Comparison of ENCODE assay signal across 14 cellular contexts in genomic region chr11:128470081-128470480, GRCh38.
DNase-seq lines count a peak whose midpoint lies in the region; ATAC-seq, FAIRE-seq and TF ChIP-seq lines count a peak whose summit lies in the region.
"Had no signal": no experiment of that assay in that cellular context is flagged by ENCODE, and none has a peak within 500 bp of the region (broad histone marks: within the 10 kb centered on the region; RNA-seq: fewer than 3 reads in every experiment).

No MANE protein-coding gene starts in this region.

- ATAC-seq in T-cell (replicated peaks in 1 of 4) (peak in 1 of 4 experiments; percentile 60), GM21786 (IDR thresholded peaks at IDR 0.05; ENCODE audit: unreplicated experiment) (no peak)
- ATAC-seq in stimulated activated memory B cell treated with anti-CD40 and anti-IgM and Interleukin-4, amounts not matched to agents 10 μg/mL and 1 μg/mL and 100 μg/mL, for 72 hours: no peak

- H3K4me3 ChIP-seq in astrocyte (ENCODE audit: insufficient read depth, low read depth, low read length) (no peak overlapping the region), ascending aorta (no peak overlapping the region)
- H3K4me3 ChIP-seq: HAP-1, prostate gland, SJSA1 had no signal

- peaks cover 37% of the 10 kb centered on the region for H3K36me3 ChIP-seq in astrocyte (ENCODE audit: insufficient read depth, low read length)
- peaks cover 12 to 14% of the 10 kb centered on the region in 2 donors for H3K36me3 ChIP-seq in ascending aorta
- H3K36me3 ChIP-seq: HAP-1, prostate gland had no signal

- H2AFZ ChIP-seq in astrocyte (ENCODE audit: low read depth, low read length): no peak overlapping the region

- DNase-seq in GM18507 (ENCODE audit: extremely low spot score, insufficient read length, low read depth) (no peak), T-cell (peak in 21 of 34 experiments; percentile 46 to 76 (median 57)), astrocyte (ENCODE audit: low read depth) (no peak), NCI-H2196 treated with DMSO at 0.1 percent for 48 hours (lab: John Stamatoyannopoulos, UW; ENCODE audit: unreplicated experiment) (no peak), ascending aorta (ENCODE audit: low spot score in 2 of 2) (no peak)
- DNase-seq: hypothalamus, NCI-H146, NCI-H82 had no signal

- CTCF ChIA-PET in T-cell (lab: Charles Lee): interaction anchor here in 1 of 2 donors (0.6 to 1.2 kb wide), 3 partner anchors 34 to 226 kb away, joined by 3 to 5 read pairs (median 4); no protein-coding TSS in a partner anchor

- peak overlapping the region; percentile 58 to 99 (median 71) for H3K4me3 Mint-ChIP-seq in T-cell
- H3K4me3 Mint-ChIP-seq in astrocyte (ENCODE audit: unreplicated experiment): no peak overlapping the region
- H3K4me3 Mint-ChIP-seq in stimulated activated memory B cell treated with anti-CD40 and anti-IgM and Interleukin-4, amounts not matched to agents 10 μg/mL and 1 μg/mL and 100 μg/mL, for 72 hours: peak overlapping the region; percentile 50

- H3K27ac ChIP-seq in astrocyte (ENCODE audit: low read depth, low read length): peak overlapping the region; percentile 99
- peak overlapping the region in 1 of 2 donors; percentile 82 for H3K27ac ChIP-seq in ascending aorta
- H3K27ac ChIP-seq: prostate gland had no signal

- peaks cover 45% of the 10 kb centered on the region for H3K4me1 ChIP-seq in astrocyte (ENCODE audit: insufficient read depth, low read length)
- peaks cover 6 to 32% of the 10 kb centered on the region in 2 donors for H3K4me1 ChIP-seq in ascending aorta
- H3K4me1 ChIP-seq: HAP-1, prostate gland had no signal

- FAIRE-seq in GM18507 (lab: Jason Lieb, UNC) (peak; percentile 18), astrocyte (lab: Jason Lieb, UNC) (no peak)
- FAIRE-seq: D721Med had no signal

- H3K4me1 Mint-ChIP-seq in T-cell (peaks cover 100% of the 10 kb centered on the region in 3 donors), astrocyte (ENCODE audit: low read depth, unreplicated experiment) (peaks cover 78% of the 10 kb centered on the region)
- H3K4me1 Mint-ChIP-seq in stimulated activated memory B cell treated with anti-CD40 and anti-IgM and Interleukin-4, amounts not matched to agents 10 μg/mL and 1 μg/mL and 100 μg/mL, for 72 hours: peaks cover 98% of the 10 kb centered on the region

- POLR2A ChIA-PET in T-cell (lab: Charles Lee): interaction anchor here (0.6 to 1.7 kb wide), 7 partner anchors 48 to 199 kb away, joined by 3 to 8 read pairs (median 3); no protein-coding TSS in a partner anchor

- H3K27me3 ChIP-seq in astrocyte (ENCODE audit: insufficient read depth, low read length): no peaks in the 10 kb centered on the region
- H3K27me3 ChIP-seq in ascending aorta: no peaks in the 10 kb centered on the region
- H3K27me3 ChIP-seq: SJSA1 had no signal

- peak overlapping the region; percentile 93 to 98 for H3K27ac Mint-ChIP-seq in T-cell
- peak overlapping the region; percentile 4 for H3K27ac Mint-ChIP-seq in astrocyte (ENCODE audit: unreplicated experiment)
- H3K27ac Mint-ChIP-seq in stimulated activated memory B cell treated with anti-CD40 and anti-IgM and Interleukin-4, amounts not matched to agents 10 μg/mL and 1 μg/mL and 100 μg/mL, for 72 hours: peak overlapping the region; percentile 95

- peaks cover 90% of the 10 kb centered on the region for H3K36me3 Mint-ChIP-seq in T-cell
- H3K36me3 Mint-ChIP-seq in astrocyte (ENCODE audit: low read depth, unreplicated experiment): peaks cover 36% of the 10 kb centered on the region
- H3K36me3 Mint-ChIP-seq in stimulated activated memory B cell treated with anti-CD40 and anti-IgM and Interleukin-4, amounts not matched to agents 10 μg/mL and 1 μg/mL and 100 μg/mL, for 72 hours: peaks cover 68% of the 10 kb centered on the region

- H3K9ac ChIP-seq in astrocyte (ENCODE audit: low read length): peak overlapping the region; percentile 36

- H3K27me3 Mint-ChIP-seq in T-cell: no peaks in the 10 kb centered on the region
- no peaks in the 10 kb centered on the region for H3K27me3 Mint-ChIP-seq in astrocyte (ENCODE audit: low read depth, unreplicated experiment)
- no peaks in the 10 kb centered on the region for H3K27me3 Mint-ChIP-seq in stimulated activated memory B cell treated with anti-CD40 and anti-IgM and Interleukin-4, amounts not matched to agents 10 μg/mL and 1 μg/mL and 100 μg/mL, for 72 hours

- H3K4me2 ChIP-seq in astrocyte (ENCODE audit: low read length): no peak overlapping the region

- peaks cover 29% of the 10 kb centered on the region for H4K20me1 ChIP-seq in astrocyte (ENCODE audit: insufficient read depth, low read length)

- H3K9me3 Mint-ChIP-seq in T-cell (no peaks in the 10 kb centered on the region), astrocyte (ENCODE audit: unreplicated experiment) (no peaks in the 10 kb centered on the region)
- H3K9me3 Mint-ChIP-seq in stimulated activated memory B cell treated with anti-CD40 and anti-IgM and Interleukin-4, amounts not matched to agents 10 μg/mL and 1 μg/mL and 100 μg/mL, for 72 hours: no peaks in the 10 kb centered on the region

- H3K9me3 ChIP-seq in astrocyte (ENCODE audit: insufficient read depth, low read depth, low read length): no peaks in the 10 kb centered on the region
- no peaks in the 10 kb centered on the region for H3K9me3 ChIP-seq in ascending aorta
- H3K9me3 ChIP-seq: HAP-1, prostate gland, SJSA1 had no signal

- TF ChIP-seq CTCF in astrocyte (IDR thresholded peaks at IDR 0.05; ENCODE audit: insufficient read depth, low read depth, low read length) (no peak), ascending aorta (IDR thresholded peaks at IDR 0.05) (no peak)

- H3K79me2 ChIP-seq in astrocyte (ENCODE audit: insufficient read depth, low read length): peaks cover 92% of the 10 kb centered on the region

- intact Hi-C loops in ascending aorta (cut with DNase I): loop anchor here (5.0 kb wide), 1 partner anchor 157 kb away; no protein-coding TSS in a partner anchor

Comparison
In these comparisons a context has a peak if more than half of its experiments do, and no peak if none do; other contexts are left out.
1. DNase-seq: peak in T-cell (21 of 34); none in GM18507 (single experiment), astrocyte (single experiment), NCI-H2196 treated with DMSO at 0.1 percent for 48 hours (single experiment) and ascending aorta (0 of 2).
2. H3K27ac Mint-ChIP-seq: peak in every context shown above with its lines; median percentile 96 in T-cell; 95 in stimulated activated memory B cell treated with anti-CD40 and anti-IgM and Interleukin-4, amounts not matched to agents 10 μg/mL and 1 μg/mL and 100 μg/mL, for 72 hours; 4 in astrocyte.